Comparison of ENCODE assay signal across 1 cellular context in the genomic region with DNA sequence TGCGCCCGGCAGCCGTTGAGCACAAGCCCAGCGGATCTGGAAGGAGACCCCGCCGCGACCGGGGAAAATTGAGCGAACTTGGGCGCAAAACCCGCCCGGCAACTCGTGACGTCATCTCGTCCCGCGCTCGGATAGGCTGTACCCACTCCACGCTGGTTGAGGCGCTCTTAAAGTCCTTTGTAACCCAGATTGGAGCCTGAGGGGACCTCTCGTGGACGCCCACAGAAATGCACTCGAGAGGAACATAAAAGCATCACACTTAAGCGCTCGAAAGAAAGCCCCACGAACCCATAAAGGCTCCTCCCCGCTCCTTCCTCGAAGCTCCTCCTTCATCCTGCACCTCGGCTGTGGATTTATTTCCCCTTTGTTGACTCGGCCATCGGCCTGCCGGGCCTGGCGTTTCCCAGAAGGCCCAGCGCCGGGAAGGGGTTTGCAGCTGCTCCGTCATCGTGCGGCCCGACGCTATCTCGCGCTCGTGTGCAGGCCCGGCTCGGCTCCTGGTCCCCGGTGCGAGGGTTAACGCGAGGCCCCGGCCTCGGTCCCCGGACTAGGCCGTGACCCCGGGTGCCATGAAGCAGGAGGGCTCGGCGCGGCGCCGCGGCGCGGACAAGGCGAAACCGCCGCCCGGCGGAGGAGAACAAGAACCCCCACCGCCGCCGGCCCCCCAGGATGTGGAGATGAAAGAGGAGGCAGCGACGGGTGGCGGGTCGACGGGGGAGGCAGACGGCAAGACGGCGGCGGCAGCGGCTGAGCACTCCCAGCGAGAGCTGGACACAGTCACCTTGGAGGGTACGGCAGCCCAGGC.
TF ChIP-seq lines count a peak whose summit lies in the region.

Gene PSMD3 (plus strand): TSS at position 406 of the 805 bp plus-strand sequence. CDS start 164 bp downstream, at position 570.

TF ChIP-seq in HEK293, 187 proteins besides CTCF, POLR2A, EP300 and RAD21 (continued from another document and continues in another):
- TF ChIP-seq ZNF302 (tag by site-specific recombination; IDR thresholded peaks at IDR 0.05; ENCODE audit: low read depth) (0 out of 2 replicates have a peak, but pooled peaks have one; percentile 2), KLF16 (tag by site-specific recombination; IDR thresholded peaks at IDR 0.05) (peak; percentile 87), ZNF558 (tag by site-specific recombination; IDR thresholded peaks at IDR 0.05) (peak; percentile 65; the same call in 1 of the 2 replicates), ZNF501 (tag by site-specific recombination; IDR thresholded peaks at IDR 0.05) (peak; percentile 98), ZNF76 (tag by site-specific recombination; IDR thresholded peaks at IDR 0.05; ENCODE audit: borderline replicate concordance, low read depth) (peak; percentile 98), ZFP69B (tag by site-specific recombination; IDR thresholded peaks at IDR 0.05) (peak; percentile 57; the same call in 1 of the 2 replicates), ZNF138 (tag by site-specific recombination; IDR thresholded peaks at IDR 0.05; ENCODE audit: borderline replicate concordance) (no peak), ZNF548 (tag by site-specific recombination; IDR thresholded peaks at IDR 0.05) (no peak; the same call in 1 of the 2 replicates), ZNF521 (tag by site-specific recombination; IDR thresholded peaks at IDR 0.05) (no peak), ZNF473 (tag by site-specific recombination; IDR thresholded peaks at IDR 0.05) (no peak), ZSCAN16 (tag by site-specific recombination; IDR thresholded peaks at IDR 0.05) (peak; percentile 72; the same call in 1 of the 2 replicates), ZNF341 (tag by site-specific recombination; IDR thresholded peaks at IDR 0.05; ENCODE audit: low read depth) (peak; percentile 51; the same call in 1 of the 2 replicates), SETDB1 (IDR thresholded peaks at IDR 0.05; ENCODE audit: insufficient read length, low read length) (no peak), KLF9 (tag by site-specific recombination; IDR thresholded peaks at IDR 0.05; ENCODE audit: low read depth) (peak; percentile 59; the same call in 1 of the 2 replicates), ZBTB21 (tag by site-specific recombination; IDR thresholded peaks at IDR 0.05) (peak; percentile 88), KLF10 (tag by site-specific recombination; IDR thresholded peaks at IDR 0.05) (peak; percentile 73), ZNF214 (tag by site-specific recombination; IDR thresholded peaks at IDR 0.05; ENCODE audit: borderline replicate concordance) (no peak), ZNF704 (tag by site-specific recombination; IDR thresholded peaks at IDR 0.05) (peak; percentile 73; the same call in 1 of the 2 replicates), ZSCAN30 (tag by site-specific recombination; IDR thresholded peaks at IDR 0.05) (peak; percentile 96), ZNF791 (tag by site-specific recombination; IDR thresholded peaks at IDR 0.05) (no peak), ZXDB (tag by site-specific recombination; IDR thresholded peaks at IDR 0.05) (peak; percentile 88), ZNF777 (tag by site-specific recombination; IDR thresholded peaks at IDR 0.05; ENCODE audit: borderline replicate concordance) (peak; percentile 97), BCL11B (tag by site-specific recombination; IDR thresholded peaks at IDR 0.05; ENCODE audit: low read depth) (no peak), ZSCAN23 (tag by site-specific recombination; IDR thresholded peaks at IDR 0.05) (no peak; the same call in 1 of the 2 replicates), ZNF266 (tag by site-specific recombination; IDR thresholded peaks at IDR 0.05; ENCODE audit: low read depth) (peak; percentile 58; the same call in 1 of the 2 replicates), ZNF555 (tag by site-specific recombination; conservative IDR thresholded peaks at IDR 0.05) (no peak), ZNF654 (tag by site-specific recombination; IDR thresholded peaks at IDR 0.05; ENCODE audit: low read depth) (peak; percentile 84), ZNF623 (tag by site-specific recombination; IDR thresholded peaks at IDR 0.05) (no peak; the same call in 1 of the 2 replicates), ZNF140 (tag by site-specific recombination; IDR thresholded peaks at IDR 0.05) (no peak), ZNF350 (tag by site-specific recombination; IDR thresholded peaks at IDR 0.05) (no peak), ZNF391 (tag by site-specific recombination; IDR thresholded peaks at IDR 0.05; ENCODE audit: borderline replicate concordance, low read depth) (peak; percentile 87; the same call in 1 of the 2 replicates), ZNF169 (tag by site-specific recombination; IDR thresholded peaks at IDR 0.05) (no peak), ZBTB7A (tag by site-specific recombination; IDR thresholded peaks at IDR 0.05; ENCODE audit: low read depth) (peak; percentile 28; the same call in 1 of the 2 replicates), ZFP41 (tag by site-specific recombination; IDR thresholded peaks at IDR 0.05; ENCODE audit: borderline replicate concordance) (peak; percentile 31; the same call in 1 of the 2 replicates), ZNF626 (tag by site-specific recombination; IDR thresholded peaks at IDR 0.05) (no peak), ZNF223 (tag by site-specific recombination; IDR thresholded peaks at IDR 0.05) (no peak), ZNF146 (tag by site-specific recombination; IDR thresholded peaks at IDR 0.05) (0 out of 2 replicates have a peak, but pooled peaks have one; percentile 28), PBX3 (CRISPR knock-in tag; IDR thresholded peaks at IDR 0.05) (peak; percentile 92), ZNF394 (tag by site-specific recombination; IDR thresholded peaks at IDR 0.05; ENCODE audit: borderline replicate concordance) (peak; percentile 97), ZBTB1 (tag by site-specific recombination; IDR thresholded peaks at IDR 0.05) (no peak), ZFHX2 (tag by site-specific recombination; conservative IDR thresholded peaks at IDR 0.05) (0 out of 2 replicates have a peak, but pooled peaks have one; percentile 15), OVOL3 (tag by site-specific recombination; IDR thresholded peaks at IDR 0.05) (no peak), ZNF423 (tag by site-specific recombination; IDR thresholded peaks at IDR 0.05) (no peak), ZFP3 (tag by site-specific recombination; IDR thresholded peaks at IDR 0.05; ENCODE audit: low read depth) (no peak), GLIS1 (tag by site-specific recombination; IDR thresholded peaks at IDR 0.05) (peak; percentile 93), MEIS1 (CRISPR knock-in tag; IDR thresholded peaks at IDR 0.05; ENCODE audit: borderline replicate concordance) (0 out of 2 replicates have a peak, but pooled peaks have one; percentile 42), OSR2 (tag by site-specific recombination; IDR thresholded peaks at IDR 0.05) (no peak)
- TF ChIP-seq, protein P1, sequence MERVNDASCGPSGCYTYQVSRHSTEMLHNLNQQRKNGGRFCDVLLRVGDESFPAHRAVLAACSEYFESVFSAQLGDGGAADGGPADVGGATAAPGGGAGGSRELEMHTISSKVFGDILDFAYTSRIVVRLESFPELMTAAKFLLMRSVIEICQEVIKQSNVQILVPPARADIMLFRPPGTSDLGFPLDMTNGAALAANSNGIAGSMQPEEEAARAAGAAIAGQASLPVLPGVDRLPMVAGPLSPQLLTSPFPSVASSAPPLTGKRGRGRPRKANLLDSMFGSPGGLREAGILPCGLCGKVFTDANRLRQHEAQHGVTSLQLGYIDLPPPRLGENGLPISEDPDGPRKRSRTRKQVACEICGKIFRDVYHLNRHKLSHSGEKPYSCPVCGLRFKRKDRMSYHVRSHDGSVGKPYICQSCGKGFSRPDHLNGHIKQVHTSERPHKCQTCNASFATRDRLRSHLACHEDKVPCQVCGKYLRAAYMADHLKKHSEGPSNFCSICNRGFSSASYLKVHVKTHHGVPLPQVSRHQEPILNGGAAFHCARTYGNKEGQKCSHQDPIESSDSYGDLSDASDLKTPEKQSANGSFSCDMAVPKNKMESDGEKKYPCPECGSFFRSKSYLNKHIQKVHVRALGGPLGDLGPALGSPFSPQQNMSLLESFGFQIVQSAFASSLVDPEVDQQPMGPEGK (tag by site-specific recombination; IDR thresholded peaks at IDR 0.05): peak; percentile 76; the same call in 1 of the 2 replicates
- TF ChIP-seq, protein P2, sequence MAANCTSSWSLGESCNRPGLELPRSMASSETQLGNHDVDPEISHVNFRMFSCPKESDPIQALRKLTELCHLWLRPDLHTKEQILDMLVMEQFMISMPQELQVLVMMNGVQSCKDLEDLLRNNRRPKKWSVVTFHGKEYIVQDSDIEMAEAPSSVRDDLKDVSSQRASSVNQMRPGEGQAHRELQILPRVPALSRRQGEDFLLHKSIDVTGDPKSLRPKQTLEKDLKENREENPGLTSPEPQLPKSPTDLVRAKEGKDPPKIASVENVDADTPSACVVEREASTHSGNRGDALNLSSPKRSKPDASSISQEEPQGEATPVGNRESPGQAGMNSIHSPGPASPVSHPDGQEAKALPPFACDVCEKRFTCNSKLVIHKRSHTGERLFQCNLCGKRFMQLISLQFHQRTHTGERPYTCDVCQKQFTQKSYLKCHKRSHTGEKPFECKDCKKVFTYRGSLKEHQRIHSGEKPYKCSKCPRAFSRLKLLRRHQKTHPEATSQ (tag by site-specific recombination; IDR thresholded peaks at IDR 0.05): no peak; the same call in none of the 2 replicates
- TF ChIP-seq, protein P3, sequence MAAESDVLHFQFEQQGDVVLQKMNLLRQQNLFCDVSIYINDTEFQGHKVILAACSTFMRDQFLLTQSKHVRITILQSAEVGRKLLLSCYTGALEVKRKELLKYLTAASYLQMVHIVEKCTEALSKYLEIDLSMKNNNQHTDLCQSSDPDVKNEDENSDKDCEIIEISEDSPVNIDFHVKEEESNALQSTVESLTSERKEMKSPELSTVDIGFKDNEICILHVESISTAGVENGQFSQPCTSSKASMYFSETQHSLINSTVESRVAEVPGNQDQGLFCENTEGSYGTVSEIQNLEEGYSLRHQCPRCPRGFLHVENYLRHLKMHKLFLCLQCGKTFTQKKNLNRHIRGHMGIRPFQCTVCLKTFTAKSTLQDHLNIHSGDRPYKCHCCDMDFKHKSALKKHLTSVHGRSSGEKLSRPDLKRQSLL (tag by site-specific recombination; IDR thresholded peaks at IDR 0.05): peak; percentile 71
- TF ChIP-seq, protein P4, sequence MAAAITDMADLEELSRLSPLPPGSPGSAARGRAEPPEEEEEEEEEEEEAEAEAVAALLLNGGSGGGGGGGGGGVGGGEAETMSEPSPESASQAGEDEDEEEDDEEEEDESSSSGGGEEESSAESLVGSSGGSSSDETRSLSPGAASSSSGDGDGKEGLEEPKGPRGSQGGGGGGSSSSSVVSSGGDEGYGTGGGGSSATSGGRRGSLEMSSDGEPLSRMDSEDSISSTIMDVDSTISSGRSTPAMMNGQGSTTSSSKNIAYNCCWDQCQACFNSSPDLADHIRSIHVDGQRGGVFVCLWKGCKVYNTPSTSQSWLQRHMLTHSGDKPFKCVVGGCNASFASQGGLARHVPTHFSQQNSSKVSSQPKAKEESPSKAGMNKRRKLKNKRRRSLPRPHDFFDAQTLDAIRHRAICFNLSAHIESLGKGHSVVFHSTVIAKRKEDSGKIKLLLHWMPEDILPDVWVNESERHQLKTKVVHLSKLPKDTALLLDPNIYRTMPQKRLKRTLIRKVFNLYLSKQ (tag by site-specific recombination; IDR thresholded peaks at IDR 0.05; ENCODE audit: borderline replicate concordance): no peak
- TF ChIP-seq, protein P5, sequence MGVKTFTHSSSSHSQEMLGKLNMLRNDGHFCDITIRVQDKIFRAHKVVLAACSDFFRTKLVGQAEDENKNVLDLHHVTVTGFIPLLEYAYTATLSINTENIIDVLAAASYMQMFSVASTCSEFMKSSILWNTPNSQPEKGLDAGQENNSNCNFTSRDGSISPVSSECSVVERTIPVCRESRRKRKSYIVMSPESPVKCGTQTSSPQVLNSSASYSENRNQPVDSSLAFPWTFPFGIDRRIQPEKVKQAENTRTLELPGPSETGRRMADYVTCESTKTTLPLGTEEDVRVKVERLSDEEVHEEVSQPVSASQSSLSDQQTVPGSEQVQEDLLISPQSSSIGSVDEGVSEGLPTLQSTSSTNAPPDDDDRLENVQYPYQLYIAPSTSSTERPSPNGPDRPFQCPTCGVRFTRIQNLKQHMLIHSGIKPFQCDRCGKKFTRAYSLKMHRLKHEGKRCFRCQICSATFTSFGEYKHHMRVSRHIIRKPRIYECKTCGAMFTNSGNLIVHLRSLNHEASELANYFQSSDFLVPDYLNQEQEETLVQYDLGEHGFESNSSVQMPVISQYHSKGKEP (tag by site-specific recombination; IDR thresholded peaks at IDR 0.05): peak; percentile 74
- TF ChIP-seq, protein P6, sequence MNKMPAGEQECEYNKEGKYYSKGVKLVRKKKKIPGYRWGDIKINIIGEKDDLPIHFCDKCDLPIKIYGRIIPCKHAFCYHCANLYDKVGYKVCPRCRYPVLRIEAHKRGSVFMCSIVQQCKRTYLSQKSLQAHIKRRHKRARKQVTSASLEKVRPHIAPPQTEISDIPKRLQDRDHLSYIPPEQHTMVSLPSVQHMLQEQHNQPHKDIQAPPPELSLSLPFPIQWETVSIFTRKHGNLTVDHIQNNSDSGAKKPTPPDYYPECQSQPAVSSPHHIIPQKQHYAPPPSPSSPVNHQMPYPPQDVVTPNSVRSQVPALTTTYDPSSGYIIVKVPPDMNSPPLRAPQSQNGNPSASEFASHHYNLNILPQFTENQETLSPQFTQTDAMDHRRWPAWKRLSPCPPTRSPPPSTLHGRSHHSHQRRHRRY (tag by site-specific recombination; IDR thresholded peaks at IDR 0.05): peak; percentile 85; the same call in 1 of the 2 replicates
- TF ChIP-seq, protein P7, sequence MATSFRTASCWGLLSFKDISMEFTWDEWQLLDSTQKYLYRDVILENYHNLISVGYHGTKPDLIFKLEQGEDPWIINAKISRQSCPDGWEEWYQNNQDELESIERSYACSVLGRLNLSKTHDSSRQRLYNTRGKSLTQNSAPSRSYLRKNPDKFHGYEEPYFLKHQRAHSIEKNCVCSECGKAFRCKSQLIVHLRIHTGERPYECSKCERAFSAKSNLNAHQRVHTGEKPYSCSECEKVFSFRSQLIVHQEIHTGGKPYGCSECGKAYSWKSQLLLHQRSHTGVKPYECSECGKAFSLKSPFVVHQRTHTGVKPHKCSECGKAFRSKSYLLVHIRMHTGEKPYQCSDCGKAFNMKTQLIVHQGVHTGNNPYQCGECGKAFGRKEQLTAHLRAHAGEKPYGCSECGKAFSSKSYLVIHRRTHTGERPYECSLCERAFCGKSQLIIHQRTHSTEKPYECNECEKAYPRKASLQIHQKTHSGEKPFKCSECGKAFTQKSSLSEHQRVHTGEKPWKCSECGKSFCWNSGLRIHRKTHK (tag by site-specific recombination; IDR thresholded peaks at IDR 0.05): no peak
